In genomic region chr17:80061421-80061820, GRCh38 we compare ENCODE assay signal across 25 cellular contexts. TPM values are rescaled to one million over a fixed set of nuclear protein-coding genes. Genes with fewer than 3 reads are reported as not detected.
DNase-seq lines count a peak whose midpoint lies in the region; ATAC-seq, FAIRE-seq and TF ChIP-seq lines count a peak whose summit lies in the region.
"Had no signal": no experiment of that assay in that cellular context is flagged by ENCODE, and none has a peak within 500 bp of the region (broad histone marks: within the 10 kb centered on the region; RNA-seq: fewer than 3 reads in every experiment).

No MANE protein-coding gene starts in this region.

- CTCF ChIA-PET in K562 (lab: Yijun Ruan, JAX; ENCODE audit: low intra/inter-chr PET ratio): no interaction called here

- H3K27ac Mint-ChIP-seq in endodermal cell (peak overlapping the region; percentile 66), neural progenitor cell (peak overlapping the region; percentile 25)
- H3K27ac Mint-ChIP-seq: CD4-positive, alpha-beta memory T cell; CD8-positive, alpha-beta memory T cell had no signal

- H3K27ac ChIP-seq in K562 (ENCODE audit: extremely low read depth, low read depth, low read length) (no peak overlapping the region), endodermal cell (ENCODE audit: low read depth, low read length) (no peak overlapping the region), neural progenitor cell (no peak overlapping the region), pancreas (peak overlapping the region in 3 of 4 donors; percentile 51 to 64 (median 62)), coronary artery (no peak overlapping the region), smooth muscle cell (ENCODE audit: low read depth) (no peak overlapping the region)
- H3K27ac ChIP-seq: BLaER1 had no signal

- H3K4me1 Mint-ChIP-seq in endodermal cell: peaks cover 15% of the 10 kb centered on the region
- H3K4me1 Mint-ChIP-seq in neural progenitor cell: no peaks in the 10 kb centered on the region
- H3K4me1 Mint-ChIP-seq: CD4-positive, alpha-beta memory T cell; CD4-positive, CD25-positive, alpha-beta regulatory T cell; CD8-positive, alpha-beta memory T cell had no signal

- H3K27me3 Mint-ChIP-seq in endodermal cell (ENCODE audit: insufficient read depth) (no peaks in the 10 kb centered on the region), neural progenitor cell (ENCODE audit: insufficient read depth, low read depth) (peaks cover 3% of the 10 kb centered on the region)
- H3K27me3 Mint-ChIP-seq: CD4-positive, alpha-beta memory T cell; CD4-positive, CD25-positive, alpha-beta regulatory T cell had no signal

- H3F3A ChIP-seq in neural progenitor cell (ENCODE audit: low read depth) (peaks cover 13% of the 10 kb centered on the region), smooth muscle cell (ENCODE audit: low read depth) (no peaks in the 10 kb centered on the region)

- H3K9me3 ChIP-seq in K562 (replicated peaks; ENCODE audit: control insufficient read depth, insufficient read depth, low read depth, low read length) (no peaks in the 10 kb centered on the region), endodermal cell (ENCODE audit: control insufficient read depth, low read length) (no peaks in the 10 kb centered on the region), neural progenitor cell (ENCODE audit: low read depth) (no peaks in the 10 kb centered on the region), pancreas (no peaks in the 10 kb centered on the region), smooth muscle cell (replicated peaks; ENCODE audit: low read depth) (no peaks in the 10 kb centered on the region)
- H3K9me3 ChIP-seq: BE2C, BLaER1 had no signal

- H3K4me3 Mint-ChIP-seq in endodermal cell: no peak overlapping the region
- H3K4me3 Mint-ChIP-seq in neural progenitor cell: no peak overlapping the region
- H3K4me3 Mint-ChIP-seq: CD14-positive monocyte; CD4-positive, alpha-beta memory T cell; CD4-positive, CD25-positive, alpha-beta regulatory T cell; CD8-positive, alpha-beta memory T cell had no signal

- H3K9ac ChIP-seq in K562 (ENCODE audit: insufficient read depth in 1 of 2, low read depth in 2 of 2, low read length in 2 of 2): no peak overlapping the region
- H3K9ac ChIP-seq in endodermal cell (ENCODE audit: extremely low read depth, low read length, poor library complexity, severe bottlenecking): no peak overlapping the region
- no peak overlapping the region for H3K9ac ChIP-seq in neural progenitor cell
- no peak overlapping the region for H3K9ac ChIP-seq in smooth muscle cell (ENCODE audit: low read depth)
- H3K9ac ChIP-seq: BLaER1 had no signal

- H4K20me1 ChIP-seq in K562 (replicated peaks; ENCODE audit: control insufficient read depth, insufficient read depth, low read length) (no peaks in the 10 kb centered on the region), neural progenitor cell (ENCODE audit: low read depth) (no peaks in the 10 kb centered on the region), smooth muscle cell (ENCODE audit: low read depth) (no peaks in the 10 kb centered on the region)
- H4K20me1 ChIP-seq: BLaER1 had no signal

- TF ChIP-seq EP300 in K562 (IDR thresholded peaks at IDR 0.05; ENCODE audit: low read length): no peak

- in situ Hi-C loops in K562 (cut with MboI): no loop called here

- H3K9me1 ChIP-seq in K562 (ENCODE audit: control insufficient read depth, insufficient read depth, low read length): no peaks in the 10 kb centered on the region

- H3K4me1 ChIP-seq in K562 (replicated peaks in 1 of 2; ENCODE audit: control insufficient read depth in 2 of 2, insufficient read depth in 2 of 2, low read length in 2 of 2): peaks cover 10 to 14% of the 10 kb centered on the region in 2 experiments
- peaks cover 7% of the 10 kb centered on the region for H3K4me1 ChIP-seq in endodermal cell (ENCODE audit: control insufficient read depth, insufficient read depth, low read length)
- peaks cover 11% of the 10 kb centered on the region for H3K4me1 ChIP-seq in neural progenitor cell
- H3K4me1 ChIP-seq in pancreas: no peaks in the 10 kb centered on the region
- H3K4me1 ChIP-seq in smooth muscle cell (ENCODE audit: low read depth): peaks cover 7% of the 10 kb centered on the region
- H3K4me1 ChIP-seq: BE2C had no signal

- no peak for TF ChIP-seq CTCF in K562 (IDR thresholded peaks at IDR 0.05 in 2 of 3, conservative IDR thresholded peaks at IDR 0.05 in 1 of 3; ENCODE audit: insufficient read depth in 2 of 3, low read depth in 1 of 3, low read length in 3 of 3)
- no peak for TF ChIP-seq CTCF in endodermal cell (conservative IDR thresholded peaks at IDR 0.05)
- TF ChIP-seq CTCF in neural progenitor cell (IDR thresholded peaks at IDR 0.05): no peak
- no peak for TF ChIP-seq CTCF in pancreas (IDR thresholded peaks at IDR 0.05)
- no peak for TF ChIP-seq CTCF in coronary artery (IDR thresholded peaks at IDR 0.05)
- no peak for TF ChIP-seq CTCF in smooth muscle cell (IDR thresholded peaks at IDR 0.05; ENCODE audit: borderline replicate concordance, insufficient read depth, poor library complexity, severe bottlenecking)

- no peak for TF ChIP-seq RAD21 in K562 (CRISPR knock-in tag; conservative IDR thresholded peaks at IDR 0.05 in 1 of 2, IDR thresholded peaks at IDR 0.05 in 1 of 2)

- H3K4me2 ChIP-seq in K562 (ENCODE audit: insufficient read depth, low read length): no peak overlapping the region
- H3K4me2 ChIP-seq in neural progenitor cell: no peak overlapping the region
- H3K4me2 ChIP-seq in smooth muscle cell: no peak overlapping the region
- H3K4me2 ChIP-seq: BLaER1 had no signal

- H3K79me2 ChIP-seq in K562 (ENCODE audit: control insufficient read depth, insufficient read depth, low read length) (no peaks in the 10 kb centered on the region), neural progenitor cell (ENCODE audit: low read depth) (no peaks in the 10 kb centered on the region), smooth muscle cell (ENCODE audit: low read depth) (no peaks in the 10 kb centered on the region)

- DNase-seq in K562 (ENCODE audit: extremely low read depth in 1 of 4, low spot score in 3 of 4) (no peak), endodermal cell (no peak), neural progenitor cell (ENCODE audit: low spot score) (no peak), pancreas (no peak), activated gamma-delta T cell (lab: John Stamatoyannopoulos, UW) (no peak), coronary artery (ENCODE audit: low spot score) (no peak), smooth muscle cell (lab: John Stamatoyannopoulos, UW; ENCODE audit: unreplicated experiment) (no peak)
- no peak for DNase-seq in stimulated activated CD4-positive, alpha-beta T cell treated with anti-CD3 and anti-CD28 coated beads, Interleukin-2, amount 100 ng/mL, for 24 hours
- DNase-seq: 8988T; ACHN; BE2C; C1 segment of cervical spinal cord; CD4-positive, alpha-beta memory T cell; CD4-positive, CD25-positive, alpha-beta regulatory T cell; CD8-positive, alpha-beta memory T cell; COR-L47; DMS79 treated with DMSO at 0.1 percent for 48 hours; GF-D8 had no signal

- H3K36me3 ChIP-seq in K562 (ENCODE audit: control insufficient read depth, insufficient read depth, low read length): no peaks in the 10 kb centered on the region
- no peaks in the 10 kb centered on the region for H3K36me3 ChIP-seq in endodermal cell (ENCODE audit: control insufficient read depth, insufficient read depth, low read length)
- no peaks in the 10 kb centered on the region for H3K36me3 ChIP-seq in neural progenitor cell
- H3K36me3 ChIP-seq in pancreas: no peaks in the 10 kb centered on the region
- no peaks in the 10 kb centered on the region for H3K36me3 ChIP-seq in smooth muscle cell (ENCODE audit: low read depth)
- H3K36me3 ChIP-seq: BE2C, BLaER1 had no signal

- peaks cover 18% of the 10 kb centered on the region for H3K36me3 Mint-ChIP-seq in endodermal cell (ENCODE audit: low read depth)
- H3K36me3 Mint-ChIP-seq in neural progenitor cell: peaks cover 20% of the 10 kb centered on the region
- H3K36me3 Mint-ChIP-seq: CD14-positive monocyte; CD4-positive, alpha-beta memory T cell; CD4-positive, CD25-positive, alpha-beta regulatory T cell; CD8-positive, alpha-beta memory T cell had no signal

- no peak for FAIRE-seq in K562 (lab: Jason Lieb, UNC)
- no peak for FAIRE-seq in pancreas (lab: Jason Lieb, UNC)
- FAIRE-seq: A204.1, D721Med, G401.6, GM12891, GM19239 had no signal

- no peak for TF ChIP-seq POLR2A in K562 (conservative IDR thresholded peaks at IDR 0.05)

- POLR2A ChIA-PET in K562 (lab: Yijun Ruan, JAX): no interaction called here

- H3K9me3 Mint-ChIP-seq in endodermal cell (no peaks in the 10 kb centered on the region), neural progenitor cell (no peaks in the 10 kb centered on the region)
- H3K9me3 Mint-ChIP-seq: CD14-positive monocyte; CD4-positive, alpha-beta memory T cell; CD4-positive, CD25-positive, alpha-beta regulatory T cell; CD8-positive, alpha-beta memory T cell had no signal

- intact Hi-C loops in K562 (cut with micrococcal nuclease) (no loop called here), pancreas (cut with DNase I) (no loop called here)

- H2AFZ ChIP-seq in K562 (ENCODE audit: low read depth, low read length) (no peak overlapping the region), neural progenitor cell (replicated peaks) (no peak overlapping the region), smooth muscle cell (ENCODE audit: low read depth) (no peak overlapping the region)

- 20% methylated on average over 11 of the region's 12 CpGs for WGBS in K562 (ENCODE audit: insufficient coverage, low coverage, missing lambda C conversion rate)
- WGBS in endodermal cell (ENCODE audit: insufficient coverage in 1 of 2, insufficient read length in 1 of 2), 2 experiments: 92 to 97% methylated on average over 4 to 12 of the region's 12 CpGs
- 87 to 92% methylated on average over 12 of the region's 12 CpGs for WGBS in pancreas, 2 donors
- 96% methylated on average over 12 of the region's 12 CpGs for WGBS in smooth muscle cell (ENCODE audit: low lambda C conversion rate)

- H3K4me3 ChIP-seq in K562 (no peak overlapping the region), endodermal cell (ENCODE audit: low read length) (no peak overlapping the region), neural progenitor cell (no peak overlapping the region), pancreas (no peak overlapping the region), coronary artery (no peak overlapping the region), smooth muscle cell (no peak overlapping the region)
- H3K4me3 ChIP-seq: BLaER1 had no signal

- BruUV-seq in K562 (replicated peaks; lab: Mats Ljungman, UMichigan): no TSS peak

- H3K27me3 ChIP-seq in K562 (ENCODE audit: control insufficient read depth in 2 of 2, insufficient read depth in 2 of 2, low read length in 2 of 2) (peaks cover 26 to 56% of the 10 kb centered on the region in 2 experiments), endodermal cell (ENCODE audit: control insufficient read depth, insufficient read depth, low read length, poor library complexity, severe bottlenecking) (no peaks in the 10 kb centered on the region), neural progenitor cell (no peaks in the 10 kb centered on the region), pancreas (no peaks in the 10 kb centered on the region), smooth muscle cell (ENCODE audit: low read depth) (no peaks in the 10 kb centered on the region)
- H3K27me3 ChIP-seq: BE2C, BLaER1 had no signal

- ATAC-seq in K562 (no peak), pancreas (no peak)

RNA-seq across cellular contexts. Expression of gene CCDC40, which starts 25.0 kb away (rescaled TPM):
- 0.30 TPM in 1 of 2 replicates, not detected in the other for total RNA-seq in K562 (2011; cell fraction: chromatin; rRNA removed; ENCODE audit: low replicate concordance)
- not detected in 2 replicates for total RNA-seq in K562 (2011; cell fraction: nucleolus; rRNA removed)
- total RNA-seq in K562 (2011; cell fraction: nucleoplasm; rRNA removed): not detected in 2 replicates
- total RNA-seq in K562 (2014; rRNA removed) (not detected in 2 replicates), K562 (2014; rRNA removed; fragmentation: Illumina TruSeq; extraction: Trizol) (not detected in 2 replicates), K562 (2015; rRNA removed; fragmentation: Illumina TruSeq; extraction: Trizol) (not detected in 2 replicates), K562 (2021) (0.33 TPM in 1 of 2 replicates, not detected in the other), endodermal cell (10 to 100 TPM; 21.7 to 38.9 TPM), neural progenitor cell (ENCODE audit: low replicate concordance) (7.7 and 11.8 TPM in 2 replicates), pancreas (1 to 10 TPM; 1.9 to 6.2 (median 3.1) TPM), smooth muscle cell (4.2 and 5.9 TPM in 2 replicates)
- polyA plus RNA-seq in K562 (2011; rRNA removed) (0.07 TPM in 1 of 2 replicates, not detected in the other), K562 (2014; fragmentation: Illumina TruSeq; extraction: Trizol) (not detected in 2 replicates), K562 (2014; fragmentation: Nextera tagmentation; extraction: Ambion mirVana) (not detected), K562 (2014; rRNA removed) (not detected in 2 replicates), pancreas (10 to 100 TPM in 1 of 2 donors, 1 to 10 TPM in 1; 3.5 to 12.3 TPM), smooth muscle cell (0.81 and 3.6 TPM in 2 replicates)
- not detected in 2 replicates for polyA plus RNA-seq in K562 (2011; cell fraction: cytosol; rRNA removed)
- polyA plus RNA-seq in K562 (2011; cell fraction: nucleus; rRNA removed): not detected in 2 replicates
- polyA plus RNA-seq in K562 (2012): 0.05 TPM in 1 of 2 replicates, not detected in the other
- polyA minus RNA-seq in K562 (2011; rRNA and poly(A)+ RNA removed): not detected in 2 replicates
- not detected in 2 replicates for polyA minus RNA-seq in K562 (2011; cell fraction: cytosol; rRNA and poly(A)+ RNA removed)
- not detected in 2 replicates for polyA minus RNA-seq in K562 (2011; cell fraction: nucleus; rRNA and poly(A)+ RNA removed)
- 16.3 TPM for polyA plus RNA-seq in endodermal cell (2013, experiment 1 of 2)
- polyA plus RNA-seq in endodermal cell (2013, experiment 2 of 2): 14.2 TPM
- polyA plus RNA-seq: CD4-positive, alpha-beta memory T cell; CD4-positive, CD25-positive, alpha-beta regulatory T cell; CD8-positive, alpha-beta memory T cell had no signal

RNA-seq across cellular contexts. Expression of gene TBC1D16, which starts 25.7 kb away (rescaled TPM):
- total RNA-seq in K562 (2011; cell fraction: chromatin; rRNA removed; ENCODE audit: low replicate concordance): 0.05 and 0.69 TPM in 2 replicates
- total RNA-seq in K562 (2011; cell fraction: nucleolus; rRNA removed): 0.13 and 0.33 TPM in 2 replicates
- total RNA-seq in K562 (2011; cell fraction: nucleoplasm; rRNA removed): 0.07 and 0.69 TPM in 2 replicates
- total RNA-seq in K562 (2014; rRNA removed) (0.45 TPM in 1 of 2 replicates, not detected in the other), K562 (2014; rRNA removed; fragmentation: Illumina TruSeq; extraction: Trizol) (0.04 TPM in 1 of 2 replicates, not detected in the other), K562 (2015; rRNA removed; fragmentation: Illumina TruSeq; extraction: Trizol) (0.04 TPM in 2 replicates), K562 (2021) (0.20 TPM in 2 replicates), endodermal cell (100 to 1,000 TPM in 1 of 2 donors, 10 to 100 TPM in 1; 88.2 to 116 TPM), neural progenitor cell (ENCODE audit: low replicate concordance) (21.2 and 34.8 TPM in 2 replicates), pancreas (10 to 100 TPM; 17.1 to 31.4 (median 22.6) TPM), smooth muscle cell (17.4 and 26.4 TPM in 2 replicates)
- polyA plus RNA-seq in K562 (2011; rRNA removed) (0.08 and 0.10 TPM in 2 replicates), K562 (2014; fragmentation: Illumina TruSeq; extraction: Trizol) (0.01 and 0.11 TPM in 2 replicates), K562 (2014; fragmentation: Nextera tagmentation; extraction: Ambion mirVana) (under 1 TPM; 0.01 TPM), K562 (2014; rRNA removed) (0.01 and 0.03 TPM in 2 replicates), pancreas (10 to 100 TPM in 1 of 2 donors, 1 to 10 TPM in 1; 4.9 to 14.9 TPM), smooth muscle cell (22.0 and 24.6 TPM in 2 replicates)
- polyA plus RNA-seq in K562 (2011; cell fraction: cytosol; rRNA removed): 0.01 and 0.07 TPM in 2 replicates
- 0.03 and 0.06 TPM in 2 replicates for polyA plus RNA-seq in K562 (2011; cell fraction: nucleus; rRNA removed)
- polyA plus RNA-seq in K562 (2012): 0.10 and 0.24 TPM in 2 replicates
- 0.07 and 0.12 TPM in 2 replicates for polyA minus RNA-seq in K562 (2011; rRNA and poly(A)+ RNA removed)
- not detected in 2 replicates for polyA minus RNA-seq in K562 (2011; cell fraction: cytosol; rRNA and poly(A)+ RNA removed)
- polyA minus RNA-seq in K562 (2011; cell fraction: nucleus; rRNA and poly(A)+ RNA removed): 0.11 and 0.13 TPM in 2 replicates
- 56.3 TPM for polyA plus RNA-seq in endodermal cell (2013, experiment 1 of 2)
- 53.8 TPM for polyA plus RNA-seq in endodermal cell (2013, experiment 2 of 2)

RNA-seq across cellular contexts. Expression of gene GAA, which starts 40.0 kb away (rescaled TPM):
- total RNA-seq in K562 (2011; cell fraction: chromatin; rRNA removed; ENCODE audit: low replicate concordance): 7.6 and 18.3 TPM in 2 replicates
- total RNA-seq in K562 (2011; cell fraction: nucleolus; rRNA removed): 11.8 and 20.2 TPM in 2 replicates
- total RNA-seq in K562 (2011; cell fraction: nucleoplasm; rRNA removed): 9.5 and 13.4 TPM in 2 replicates
- 6.1 and 6.4 TPM in 2 replicates for total RNA-seq in K562 (2014; rRNA removed)
- 1.1 and 1.2 TPM in 2 replicates for total RNA-seq in K562 (2014; rRNA removed; fragmentation: Illumina TruSeq; extraction: Trizol)
- total RNA-seq in K562 (2015; rRNA removed; fragmentation: Illumina TruSeq; extraction: Trizol): 1.0 and 1.5 TPM in 2 replicates
- 3.8 and 4.0 TPM in 2 replicates for total RNA-seq in K562 (2021)
- polyA plus RNA-seq in K562 (2011; rRNA removed): 1.7 and 2.6 TPM in 2 replicates
- polyA plus RNA-seq in K562 (2011; cell fraction: cytosol; rRNA removed): 2.3 and 5.6 TPM in 2 replicates
- 14.5 and 29.7 TPM in 2 replicates for polyA plus RNA-seq in K562 (2011; cell fraction: nucleus; rRNA removed)
- 2.5 and 7.0 TPM in 2 replicates for polyA plus RNA-seq in K562 (2012)
- 1.9 TPM in 2 replicates for polyA plus RNA-seq in K562 (2014; fragmentation: Illumina TruSeq; extraction: Trizol)
- polyA plus RNA-seq in K562 (2014; fragmentation: Nextera tagmentation; extraction: Ambion mirVana): under 1 TPM; 0.15 to 0.87 TPM
- 5.8 and 6.0 TPM in 2 replicates for polyA plus RNA-seq in K562 (2014; rRNA removed)
- polyA minus RNA-seq in K562 (2011; rRNA and poly(A)+ RNA removed): 0.57 and 0.63 TPM in 2 replicates
- 1.3 and 1.6 TPM in 2 replicates for polyA minus RNA-seq in K562 (2011; cell fraction: cytosol; rRNA and poly(A)+ RNA removed)
- polyA minus RNA-seq in K562 (2011; cell fraction: nucleus; rRNA and poly(A)+ RNA removed): 6.2 and 6.9 TPM in 2 replicates
- total RNA-seq in endodermal cell: 10 to 100 TPM; 46.4 to 72.3 TPM
- 75.1 TPM for polyA plus RNA-seq in endodermal cell (2013, experiment 1 of 2)
- 65.7 TPM for polyA plus RNA-seq in endodermal cell (2013, experiment 2 of 2)
- 15.2 and 78.3 TPM in 2 replicates for total RNA-seq in neural progenitor cell (ENCODE audit: low replicate concordance)
- total RNA-seq in pancreas: 10 to 100 TPM; 20.2 to 56.3 (median 32.8) TPM
- 10 to 100 TPM; 44.0 to 52.8 TPM for polyA plus RNA-seq in pancreas
- total RNA-seq in smooth muscle cell: 36.6 and 37.4 TPM in 2 replicates
- 53.6 and 56.5 TPM in 2 replicates for polyA plus RNA-seq in smooth muscle cell

Comparison
In these comparisons a context has a peak if more than half of its experiments do, and no peak if none do; other contexts are left out.
1. H3K27ac ChIP-seq: peak in pancreas (3 of 4); none in K562 (single experiment), endodermal cell (single experiment), neural progenitor cell (single experiment), coronary artery (0 of 2) and smooth muscle cell (single experiment).
2. RNA of gene TBC1D16, which starts 25.7 kb away (total RNA-seq): 88.2 to 116 TPM in endodermal cell, 17.1 to 31.4 TPM in pancreas, 21.2 to 34.8 TPM in neural progenitor cell and 17.4 to 26.4 TPM in smooth muscle cell; 0.04 to 0.69 TPM in K562; every median in the first group is over 10 times any median in the second.